11 cellular contexts compared by ENCODE assay signal in the genomic region with DNA sequence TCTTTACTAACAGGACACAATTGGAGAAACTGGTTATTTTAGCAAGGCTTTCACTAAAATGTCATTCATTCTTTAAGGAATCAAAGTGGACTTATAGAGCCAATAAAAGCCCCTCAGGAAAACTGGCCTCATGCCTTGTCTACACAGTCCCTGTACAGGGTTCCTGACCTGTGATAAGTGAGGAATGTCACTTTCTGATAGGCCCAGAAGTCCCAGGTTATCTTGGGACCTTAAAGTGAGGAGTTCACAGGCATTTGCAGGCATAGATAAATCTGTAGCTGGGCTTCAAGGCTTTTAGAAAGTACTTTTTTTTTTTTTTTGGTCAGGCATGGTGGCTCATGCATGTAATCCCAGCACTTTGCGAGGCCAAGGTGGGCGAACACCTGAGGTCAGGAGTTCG. TPM values are rescaled to one million over a fixed set of nuclear protein-coding genes. Genes with fewer than 3 reads are reported as not detected.
"Had no signal": no experiment of that assay in that cellular context is flagged by ENCODE, and none has a peak within 500 bp of the region (broad histone marks: within the 10 kb centered on the region; RNA-seq: fewer than 3 reads in every experiment).

No MANE protein-coding gene starts in this region.

- H3K9ac ChIP-seq: GM23248 had no signal

- H3K27ac ChIP-seq: GM23248 had no signal

- H3K4me2 ChIP-seq: GM23338 had no signal

- DNase-seq: GM23248, GOT3, H7, H9, HCEC 1CT, HFFc6 had no signal

- H3K36me3 ChIP-seq: HAP-1 had no signal

- H3K4me3 Mint-ChIP-seq: GM23338, H9, HFFc6 had no signal

- H3K9me3 Mint-ChIP-seq: HFFc6 had no signal

- H3K9me3 ChIP-seq: HAP-1 had no signal

- H3K4me1 ChIP-seq: HAP-1 had no signal

- H3K4me3 ChIP-seq: GM23248, GM23338, HAP-1 had no signal

- H3K27ac Mint-ChIP-seq: GM23338, H9, HFFc6 had no signal

- ATAC-seq: GM23338, HCT116 had no signal

RNA-seq across cellular contexts. Expression of a gene that starts 19.4 kb away (rescaled TPM):
- total RNA-seq: H1, H4, HFFc6 had no signal
- polyA plus RNA-seq: GM23248 had no signal
